In the genomic region with DNA sequence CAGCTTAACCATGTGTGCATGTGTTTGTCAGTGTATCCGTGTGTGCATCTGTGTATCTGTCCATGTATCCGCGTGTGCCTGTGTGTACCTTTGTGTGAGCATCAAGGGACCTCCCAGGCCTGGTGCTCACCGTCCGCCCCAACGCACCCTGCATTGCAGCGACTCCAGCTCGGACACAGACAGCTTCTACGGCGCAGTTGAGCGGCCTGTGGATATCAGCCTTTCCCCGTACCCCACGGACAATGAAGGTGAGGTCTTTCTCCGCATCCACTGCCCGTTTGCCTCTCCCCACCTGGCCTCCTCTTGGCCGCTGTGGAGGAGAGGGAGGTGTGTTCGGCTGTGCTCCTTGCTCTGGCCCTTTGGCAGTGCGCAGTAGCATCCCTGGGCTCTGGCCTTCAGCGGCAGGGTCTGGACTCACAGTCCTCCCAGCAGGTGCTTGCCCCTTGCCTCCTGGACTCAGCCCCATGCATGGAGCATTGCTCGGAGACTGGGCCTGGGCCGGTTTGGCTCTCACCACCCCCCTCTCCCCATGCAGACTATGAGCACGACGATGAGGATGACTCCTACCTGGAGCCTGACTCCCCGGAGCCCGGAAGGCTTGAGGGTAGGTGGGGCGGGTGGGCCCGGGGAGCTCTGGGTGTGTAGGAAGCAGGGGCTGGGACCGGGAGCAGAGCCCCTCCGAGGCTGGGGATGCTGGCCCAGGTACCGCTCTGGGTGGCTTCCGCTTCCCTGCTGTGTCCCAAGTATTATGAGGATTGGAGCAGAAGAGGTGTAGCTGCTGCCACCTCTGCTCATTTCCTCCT, we compare ENCODE assay signal across 21 cellular contexts. TPM values are rescaled to one million over a fixed set of nuclear protein-coding genes. Genes with fewer than 3 reads are reported as not detected.
DNase-seq lines count a peak whose midpoint lies in the region; ATAC-seq and TF ChIP-seq lines count a peak whose summit lies in the region.
"Had no signal": no experiment of that assay in that cellular context is flagged by ENCODE, and none has a peak within 500 bp of the region (broad histone marks: within the 10 kb centered on the region; RNA-seq: fewer than 3 reads in every experiment).

No MANE protein-coding gene starts in this region.

- no peak overlapping the region for H3K4me3 Mint-ChIP-seq in activated naive CD4-positive, alpha-beta T cell treated with anti-CD3 and anti-CD28 coated beads for 36 hours
- no peak overlapping the region for H3K4me3 Mint-ChIP-seq in chondrocyte (ENCODE audit: unreplicated experiment)
- H3K4me3 Mint-ChIP-seq: activated T-helper 17 cell treated with anti-CD3 and anti-CD28 coated beads, Interleukin-2, amount 50 U/mL, for 72 hours; effector memory CD8-positive, alpha-beta T cell; type B pancreatic cell had no signal

- H3K4me1 ChIP-seq in lower lobe of right lung (no peaks in the 10 kb centered on the region), spleen (peaks cover 2 to 91% (median 53%) of the 10 kb centered on the region in 6 donors), vagina (no peaks in the 10 kb centered on the region)
- H3K4me1 ChIP-seq: colonic mucosa, HAP-1 had no signal

- H3K4me3 ChIP-seq in lower lobe of right lung (no peak overlapping the region), spleen (no peak overlapping the region), vagina (no peak overlapping the region)
- H3K4me3 ChIP-seq: colonic mucosa, HAP-1 had no signal

- no peaks in the 10 kb centered on the region for H3K4me1 Mint-ChIP-seq in activated naive CD4-positive, alpha-beta T cell treated with anti-CD3 and anti-CD28 coated beads for 36 hours (ENCODE audit: low read depth)
- peaks cover 17% of the 10 kb centered on the region for H3K4me1 Mint-ChIP-seq in chondrocyte (ENCODE audit: low read depth)

- peaks cover 35% of the 10 kb centered on the region for H3K36me3 Mint-ChIP-seq in activated naive CD4-positive, alpha-beta T cell treated with anti-CD3 and anti-CD28 coated beads for 36 hours (ENCODE audit: low read depth)
- H3K36me3 Mint-ChIP-seq in chondrocyte (ENCODE audit: low read depth): peaks cover 34% of the 10 kb centered on the region

- ATAC-seq in lower lobe of right lung (no peak), GM21576 (IDR thresholded peaks at IDR 0.05; ENCODE audit: unreplicated experiment) (no peak), HG02981 (IDR thresholded peaks at IDR 0.05; ENCODE audit: unreplicated experiment) (no peak)
- ATAC-seq: activated T-helper 17 cell treated with anti-CD3 and anti-CD28 coated beads, Interleukin-2, amount 50 U/mL, for 72 hours; effector memory CD8-positive, alpha-beta T cell had no signal

- no peaks in the 10 kb centered on the region for H3K9me3 ChIP-seq in lower lobe of right lung
- H3K9me3 ChIP-seq in spleen: no peaks in the 10 kb centered on the region
- H3K9me3 ChIP-seq in vagina: no peaks in the 10 kb centered on the region
- H3K9me3 ChIP-seq: colonic mucosa, HAP-1, SK-N-SH had no signal

- H3K27ac ChIP-seq in lower lobe of right lung (no peak overlapping the region), spleen (peak overlapping the region in 2 of 8 donors; percentile 21 to 93), vagina (no peak overlapping the region)
- H3K27ac ChIP-seq: colonic mucosa, HL-60 had no signal

- H3K36me3 ChIP-seq in lower lobe of right lung (peaks cover 94% of the 10 kb centered on the region), spleen (peaks cover 0 to 100% (median 93%) of the 10 kb centered on the region in 6 donors), vagina (peaks cover 0 to 66% of the 10 kb centered on the region in 2 donors)
- H3K36me3 ChIP-seq: HAP-1 had no signal

- H3K27me3 Mint-ChIP-seq in activated naive CD4-positive, alpha-beta T cell treated with anti-CD3 and anti-CD28 coated beads for 36 hours (ENCODE audit: low read depth): no peaks in the 10 kb centered on the region
- no peaks in the 10 kb centered on the region for H3K27me3 Mint-ChIP-seq in chondrocyte (ENCODE audit: low read depth)
- H3K27me3 Mint-ChIP-seq: activated T-helper 17 cell treated with anti-CD3 and anti-CD28 coated beads, Interleukin-2, amount 50 U/mL, for 72 hours; effector memory CD8-positive, alpha-beta T cell; type B pancreatic cell had no signal

- H3K27ac Mint-ChIP-seq in activated naive CD4-positive, alpha-beta T cell treated with anti-CD3 and anti-CD28 coated beads for 36 hours: no peak overlapping the region
- H3K27ac Mint-ChIP-seq in chondrocyte (ENCODE audit: unreplicated experiment): no peak overlapping the region
- H3K27ac Mint-ChIP-seq: activated T-helper 17 cell treated with anti-CD3 and anti-CD28 coated beads, Interleukin-2, amount 50 U/mL, for 72 hours; type B pancreatic cell had no signal

- TF ChIP-seq CTCF in chondrocyte (IDR thresholded peaks at IDR 0.05) (no peak), lower lobe of right lung (IDR thresholded peaks at IDR 0.05) (no peak), spleen (IDR thresholded peaks at IDR 0.05 in 8 of 11, conservative IDR thresholded peaks at IDR 0.05 in 3 of 11) (no peak), vagina (IDR thresholded peaks at IDR 0.05) (no peak)

- no peak for TF ChIP-seq POLR2A in spleen (IDR thresholded peaks at IDR 0.05)
- TF ChIP-seq POLR2A in vagina (IDR thresholded peaks at IDR 0.05): no peak

- H3K9me3 Mint-ChIP-seq in activated naive CD4-positive, alpha-beta T cell treated with anti-CD3 and anti-CD28 coated beads for 36 hours: no peaks in the 10 kb centered on the region
- H3K9me3 Mint-ChIP-seq in chondrocyte (ENCODE audit: low read depth): no peaks in the 10 kb centered on the region
- H3K9me3 Mint-ChIP-seq: activated T-helper 17 cell treated with anti-CD3 and anti-CD28 coated beads, Interleukin-2, amount 50 U/mL, for 72 hours; effector memory CD8-positive, alpha-beta T cell; type B pancreatic cell had no signal

- CTCF ChIA-PET in activated naive CD4-positive, alpha-beta T cell treated with anti-CD3 and anti-CD28 coated beads for 36 hours (lab: Charles Lee): no interaction called here

- peak; percentile 8 for DNase-seq in activated naive CD4-positive, alpha-beta T cell treated with anti-CD3 and anti-CD28 coated beads, Interleukin-2, amount 50 U/mL, for 16 hours
- DNase-seq in activated naive CD4-positive, alpha-beta T cell treated with anti-CD3 and anti-CD28 coated beads for 36 hours: no peak
- DNase-seq in chondrocyte (ENCODE audit: low spot score) (peak; percentile 89), lower lobe of right lung (peak; percentile 31), spleen (peak; percentile 68), vagina (ENCODE audit: extremely low spot score in 2 of 2) (no peak)
- DNase-seq: colonic mucosa; effector memory CD8-positive, alpha-beta T cell; foreskin fibroblast; GDM1; NCI-H187; NCI-H2171 treated with DMSO at 0.1 percent for 48 hours; NCI-H524 treated with DMSO at 0.1 percent for 48 hours; SK-N-SH; stimulated activated CD8-positive, alpha-beta memory T cell treated with anti-CD3 and anti-CD28 coated beads, Interleukin-4, amount 100 ng/mL, for 48 hours had no signal

- intact Hi-C loops in activated naive CD4-positive, alpha-beta T cell treated with anti-CD3 and anti-CD28 coated beads for 36 hours (cut with micrococcal nuclease): no loop called here
- intact Hi-C loops in lower lobe of right lung (cut with DNase I): no loop called here
- intact Hi-C loops in spleen (cut with DNase I; ENCODE audit: low total_unique reads): no loop called here
- intact Hi-C loops in vagina (cut with DNase I): no loop called here

- WGBS in spleen, 5 donors: 92 to 94% (median 92%) methylated on average over 25 to 31 of the region's 31 CpGs

- H3K27me3 ChIP-seq in lower lobe of right lung (ENCODE audit: low read depth) (no peaks in the 10 kb centered on the region), spleen (replicated peaks in 1 of 7) (no peaks in the 10 kb centered on the region), vagina (no peaks in the 10 kb centered on the region)
- H3K27me3 ChIP-seq: colonic mucosa had no signal

RNA-seq across cellular contexts. Expression of a gene that starts 16.4 kb away (rescaled TPM):
- total RNA-seq in activated naive CD4-positive, alpha-beta T cell treated with anti-CD3 and anti-CD28 coated beads for 36 hours: 100 to 1,000 TPM; 165 TPM
- total RNA-seq in chondrocyte (240 to 269 TPM (median 256 TPM) in 3 replicates), lower lobe of right lung (279 TPM), spleen (100 to 1,000 TPM; 260 to 348 (median 295) TPM), vagina (228 TPM)
- polyA plus RNA-seq in spleen: 100 to 1,000 TPM; 175 to 224 (median 194) TPM

RNA-seq across cellular contexts. Expression of a gene that starts 34.4 kb away (rescaled TPM):
- 10 to 100 TPM; 45.7 to 47.4 TPM for total RNA-seq in activated naive CD4-positive, alpha-beta T cell treated with anti-CD3 and anti-CD28 coated beads for 36 hours
- total RNA-seq in chondrocyte (50.1 to 63.1 TPM (median 59.8 TPM) in 3 replicates), lower lobe of right lung (102 TPM), spleen (100 to 1,000 TPM; 150 to 295 (median 265) TPM), vagina (102 TPM)
- 100 to 1,000 TPM in 1 of 3 donors, 10 to 100 TPM in 2; 42.0 to 138 (median 43.5) TPM for polyA plus RNA-seq in spleen

Comparison
In these comparisons a context has a peak if more than half of its experiments do, and no peak if none do; other contexts are left out.
1. DNase-seq: peak in activated naive CD4-positive, alpha-beta T cell treated with anti-CD3 and anti-CD28 coated beads, Interleukin-2, amount 50 U/mL, for 16 hours (single experiment), chondrocyte (single experiment), lower lobe of right lung (single experiment) and spleen (single experiment); none in activated naive CD4-positive, alpha-beta T cell treated with anti-CD3 and anti-CD28 coated beads for 36 hours (single experiment) and vagina (0 of 2).